Comparison of ENCODE assay signal across 8 cellular contexts in genomic region chr5:154858251-154858971, GRCh38. TPM values are rescaled to one million over a fixed set of nuclear protein-coding genes. Genes with fewer than 3 reads are reported as not detected.
A peak's percentile ranks its signal among the peaks of the same experiment; 100 is the strongest.
DNase-seq lines count a peak whose midpoint lies in the region; ATAC-seq lines count a peak whose summit lies in the region.

CNOT8 (plus strand) TSS chr5:154858627; CDS start chr5:154863279, 4,652 bp downstream.

- peak within 1 kb of the TSS; percentile 100 for H3K27ac ChIP-seq in mesenchymal stem cell (ENCODE audit: low read length, poor library complexity, severe bottlenecking)

- peaks cover 40 to 51% of the 10 kb centered on the region in 2 donors for H3K4me1 Mint-ChIP-seq in effector memory CD8-positive, alpha-beta T cell (ENCODE audit: low read depth in 2 of 2)

- H4K8ac ChIP-seq in mesenchymal stem cell (ENCODE audit: low read length): peak within 1 kb of the TSS; percentile 98

- peak within 1 kb of the TSS; percentile 57 to 96 for H3K4ac ChIP-seq in mesenchymal stem cell (ENCODE audit: low read depth in 1 of 2, low read length in 2 of 2)

- H3K36me3 Mint-ChIP-seq in effector memory CD8-positive, alpha-beta T cell (ENCODE audit: insufficient read depth): peaks cover 20% of the 10 kb centered on the region

- H3K18ac ChIP-seq in mesenchymal stem cell (ENCODE audit: low read depth in 1 of 2, low read length in 2 of 2): peak within 1 kb of the TSS; percentile 95 to 96

- H3K9ac ChIP-seq in mesenchymal stem cell (ENCODE audit: low read length): peak within 1 kb of the TSS; percentile 98

- peak within 1 kb of the TSS in 1 of 2 experiments; percentile 83 for H3K23ac ChIP-seq in mesenchymal stem cell (ENCODE audit: low read length in 2 of 2)

- H2BK12ac ChIP-seq in mesenchymal stem cell (ENCODE audit: low read length in 2 of 2): peak within 1 kb of the TSS in 1 of 2 experiments; percentile 29

- DNase-seq in COLO668 (lab: John Stamatoyannopoulos, UW; ENCODE audit: unreplicated experiment) (peak; percentile 97), HT1080 (ENCODE audit: low read depth) (peak; percentile 98), NOMO-1 treated with DMSO at 0.1 percent for 48 hours (lab: John Stamatoyannopoulos, UW; ENCODE audit: unreplicated experiment) (peak; percentile 96), mesenchymal stem cell (peak; percentile 97)
- DNase-seq in activated CD8-positive, alpha-beta memory T cell treated with anti-CD3 and anti-CD28 coated beads for 4 hours (ENCODE audit: low read depth in 2 of 2): peak; percentile 95
- peak; percentile 97 to 99 (median 97) for DNase-seq in effector memory CD8-positive, alpha-beta T cell
- DNase-seq in stimulated activated CD8-positive, alpha-beta memory T cell treated with anti-CD3 and anti-CD28 coated beads, Interleukin-12 subunit alpha, Interleukin-12 subunit beta, amount 100 ng/mL, for 4 hours (ENCODE audit: low read depth): peak; percentile 95

- peak within 1 kb of the TSS; percentile 95 for H2BK15ac ChIP-seq in mesenchymal stem cell (ENCODE audit: low read depth, poor library complexity, severe bottlenecking)

- peak within 1 kb of the TSS; percentile 98 for H2BK5ac ChIP-seq in mesenchymal stem cell (ENCODE audit: low read depth, low read length, poor library complexity, severe bottlenecking)

- no peaks in the 10 kb centered on the region for H3K27me3 ChIP-seq in mesenchymal stem cell (ENCODE audit: control insufficient read depth in 1 of 2, insufficient read depth in 1 of 2, low read length in 2 of 2)

- H3K27ac Mint-ChIP-seq in effector memory CD8-positive, alpha-beta T cell: peak within 1 kb of the TSS; percentile 96 to 99

- H3K36me3 ChIP-seq in mesenchymal stem cell (ENCODE audit: control insufficient read depth in 1 of 2, insufficient read depth in 2 of 2, low read depth in 1 of 2, low read length in 2 of 2): peaks cover 2 to 5% of the 10 kb centered on the region in 2 experiments

- H3K4me3 Mint-ChIP-seq in effector memory CD8-positive, alpha-beta T cell: peak within 1 kb of the TSS; percentile 91 to 98

- peak within 1 kb of the TSS; percentile 98 for H3K4me2 ChIP-seq in mesenchymal stem cell (ENCODE audit: low read length, poor library complexity, severe bottlenecking)

- H3K14ac ChIP-seq in mesenchymal stem cell (ENCODE audit: low read length in 2 of 2): peak within 1 kb of the TSS in 1 of 2 experiments; percentile 96

- H4K91ac ChIP-seq in mesenchymal stem cell (ENCODE audit: low read length): peak within 1 kb of the TSS; percentile 91

- H2AFZ ChIP-seq in mesenchymal stem cell (ENCODE audit: low read depth, low read length): peak within 1 kb of the TSS; percentile 86

- H3K4me1 ChIP-seq in mesenchymal stem cell (ENCODE audit: control insufficient read depth, insufficient read depth, low read depth, low read length): peaks cover 8% of the 10 kb centered on the region

- H3K79me1 ChIP-seq in mesenchymal stem cell (replicated peaks; ENCODE audit: low read length, poor library complexity, severe bottlenecking): no peaks in the 10 kb centered on the region

- WGBS in mesenchymal stem cell: under 1% methylated on average over 53 of the region's 66 CpGs

- no peaks in the 10 kb centered on the region for H3K9me3 ChIP-seq in mesenchymal stem cell (ENCODE audit: control insufficient read depth, low read length)

- H3K9me3 Mint-ChIP-seq in effector memory CD8-positive, alpha-beta T cell: no peaks in the 10 kb centered on the region

- peak within 1 kb of the TSS; percentile 88 to 89 for H3K4me3 ChIP-seq in mesenchymal stem cell (ENCODE audit: insufficient read depth in 1 of 2, low read depth in 1 of 2, low read length in 2 of 2)

- peak; percentile 80 for ATAC-seq in GM21360 (IDR thresholded peaks at IDR 0.05; ENCODE audit: unreplicated experiment)
- ATAC-seq in effector memory CD8-positive, alpha-beta T cell (replicated peaks): peak; percentile 77

- no peaks in the 10 kb centered on the region for H3K27me3 Mint-ChIP-seq in effector memory CD8-positive, alpha-beta T cell

- H2BK120ac ChIP-seq in mesenchymal stem cell (ENCODE audit: low read depth, low read length): peak within 1 kb of the TSS; percentile 93

- H2AK5ac ChIP-seq in mesenchymal stem cell (ENCODE audit: low read length, severe bottlenecking): no peak within 1 kb of the TSS

RNA-seq across cellular contexts. Expression of gene CNOT8, which starts in this region (rescaled TPM):
- total RNA-seq in HT1080 (2014; rRNA removed; shearing (Covaris generic)): 40.0 and 52.5 TPM in 2 replicates
- 55.5 and 57.8 TPM in 2 replicates for polyA plus RNA-seq in HT1080 (2015; cell fraction: cytosol; rRNA removed)
- 55.3 and 57.5 TPM in 2 replicates for polyA plus RNA-seq in HT1080 (2015; cell fraction: nucleus; rRNA removed)
- 35.0 TPM for polyA plus RNA-seq in mesenchymal stem cell (2013, experiment 1 of 2)
- polyA plus RNA-seq in mesenchymal stem cell (2013, experiment 2 of 2): 35.7 TPM

Comparison
In these comparisons a context has a peak if more than half of its experiments do, and no peak if none do; other contexts are left out.
1. Peak in every context shown above with its lines: DNase-seq, ATAC-seq, H3K4me3 ChIP-seq and H3K27ac ChIP-seq.